In the genomic region with DNA sequence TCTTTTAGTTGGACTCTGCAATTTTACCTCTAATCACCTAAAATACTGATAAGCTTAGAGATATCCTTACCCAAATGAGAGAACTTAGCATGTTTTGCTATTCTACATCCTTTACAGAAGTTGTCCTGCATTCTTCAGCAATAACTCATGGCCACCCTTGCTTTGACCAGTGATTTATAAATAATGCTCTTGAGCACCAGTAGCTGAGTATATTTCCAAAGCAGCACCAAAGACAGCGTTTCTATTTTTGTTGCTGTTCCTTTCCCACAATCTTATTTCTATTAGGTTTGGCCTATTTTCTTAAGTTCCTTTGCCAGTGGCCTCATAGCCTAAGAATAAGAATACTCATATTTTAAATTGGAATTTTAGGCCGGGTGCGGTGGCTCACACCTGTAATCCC, we compare ENCODE assay signal across 22 cellular contexts. TPM values are rescaled to one million over a fixed set of nuclear protein-coding genes. Genes with fewer than 3 reads are reported as not detected.
A peak's percentile ranks its signal among the peaks of the same experiment; 100 is the strongest.
DNase-seq lines count a peak whose midpoint lies in the region; FAIRE-seq and TF ChIP-seq lines count a peak whose summit lies in the region.
"Had no signal": no experiment of that assay in that cellular context is flagged by ENCODE, and none has a peak within 500 bp of the region (broad histone marks: within the 10 kb centered on the region; RNA-seq: fewer than 3 reads in every experiment).

No MANE protein-coding gene starts in this region.

- intact Hi-C loops in testis (cut with DNase I; ENCODE audit: low total_unique reads) = no loop called here

- TF ChIP-seq POLR2A in testis (IDR thresholded peaks at IDR 0.05) (no peak), tibial nerve (IDR thresholded peaks at IDR 0.05) (no peak)

- peaks cover 35% of the 10 kb centered on the region for H3K36me3 Mint-ChIP-seq in chondrocyte (ENCODE audit: low read depth)
- peaks cover 44% of the 10 kb centered on the region for H3K36me3 Mint-ChIP-seq in activated naive CD4-positive, alpha-beta T cell treated with anti-CD3 and anti-CD28 coated beads, Interleukin-2, amount 10 ng/mL, durations not matched to agents 7 days and 5 days

- H3K27me3 ChIP-seq in testis = no peaks in the 10 kb centered on the region
- H3K27me3 ChIP-seq in BE2C = no peaks in the 10 kb centered on the region
- H3K27me3 ChIP-seq in tibial nerve = no peaks in the 10 kb centered on the region

- TF ChIP-seq CTCF in chondrocyte (IDR thresholded peaks at IDR 0.05) (no peak), testis (IDR thresholded peaks at IDR 0.05) (no peak), BE2C (IDR thresholded peaks at IDR 0.05; ENCODE audit: low read depth, low read length) (no peak), D721Med (IDR thresholded peaks at IDR 0.05; ENCODE audit: insufficient read depth, missing control alignments) (no peak), tibial nerve (IDR thresholded peaks at IDR 0.05) (no peak)

- H3K4me1 ChIP-seq in testis = no peaks in the 10 kb centered on the region
- H3K4me1 ChIP-seq in BE2C = no peaks in the 10 kb centered on the region
- peaks cover 0 to 14% (median 0%) of the 10 kb centered on the region in 4 donors for H3K4me1 ChIP-seq in tibial nerve

- no peaks in the 10 kb centered on the region for H3K9me3 Mint-ChIP-seq in chondrocyte (ENCODE audit: low read depth)
- H3K9me3 Mint-ChIP-seq in activated naive CD4-positive, alpha-beta T cell treated with anti-CD3 and anti-CD28 coated beads, Interleukin-2, amount 10 ng/mL, durations not matched to agents 7 days and 5 days = no peaks in the 10 kb centered on the region

- peak overlapping the region; percentile 19 for H3K4me3 Mint-ChIP-seq in chondrocyte (ENCODE audit: unreplicated experiment)
- H3K4me3 Mint-ChIP-seq in activated naive CD4-positive, alpha-beta T cell treated with anti-CD3 and anti-CD28 coated beads, Interleukin-2, amount 10 ng/mL, durations not matched to agents 7 days and 5 days = no peak overlapping the region

- H3K9me3 ChIP-seq in testis (no peaks in the 10 kb centered on the region), BE2C (no peaks in the 10 kb centered on the region), tibial nerve (no peaks in the 10 kb centered on the region)

- H3K4me3 ChIP-seq in testis (no peak overlapping the region), BE2C (ENCODE audit: low read depth, low read length) (no peak overlapping the region), tibial nerve (no peak overlapping the region)
- H3K4me3 ChIP-seq: GM12878 had no signal

- peak overlapping the region; percentile 33 to 79 for H3K27ac ChIP-seq in testis
- H3K27ac ChIP-seq in tibial nerve = peak overlapping the region in 1 of 4 donors; percentile 48

- CTCF ChIA-PET in activated naive CD4-positive, alpha-beta T cell treated with anti-CD3 and anti-CD28 coated beads, Interleukin-2, amount 10 ng/mL, durations not matched to agents 7 days and 5 days (lab: Charles Lee) = interaction anchor here (0.5 to 0.7 kb wide), 2 partner anchors 17 to 24 kb away, joined by 3 to 4 read pairs; no protein-coding TSS in a partner anchor

- WGBS in testis, 2 donors = 61 to 75% methylated on average over 3 of the region's 3 CpGs
- WGBS in tibial nerve, 2 donors = 87 to 89% methylated on average over 3 of the region's 3 CpGs

- no peak for TF ChIP-seq EP300 in tibial nerve (IDR thresholded peaks at IDR 0.05)

- DNase-seq in EL = peak; percentile 23
- DNase-seq in M059J (ENCODE audit: low read depth) = peak; percentile 23
- no peak for DNase-seq in chondrocyte (ENCODE audit: low spot score)
- DNase-seq in testis = no peak
- no peak for DNase-seq in BE2C
- DNase-seq in activated naive CD4-positive, alpha-beta T cell treated with anti-CD3 and anti-CD28 coated beads, Interleukin-2, amount 10 ng/mL, durations not matched to agents 7 days and 5 days = no peak
- no peak for DNase-seq in D721Med (ENCODE audit: insufficient read length, low spot score)
- no peak for DNase-seq in tibial nerve (ENCODE audit: low spot score in 2 of 2)
- DNase-seq: AML-193, DMS 273 treated with DMSO at 0.1 percent for 48 hours, GOT3, KBM-7, NCI-H1105 treated with DMSO at 0.1 percent for 48 hours, NCI-H187, NCI-H2107, NCI-H226, NCI-H524, NCI-H82, PC-3, RPMI8226, SIG-M5 had no signal

- peak overlapping the region; percentile 90 for H3K27ac Mint-ChIP-seq in chondrocyte (ENCODE audit: unreplicated experiment)
- H3K27ac Mint-ChIP-seq in activated naive CD4-positive, alpha-beta T cell treated with anti-CD3 and anti-CD28 coated beads, Interleukin-2, amount 10 ng/mL, durations not matched to agents 7 days and 5 days = no peak overlapping the region

- H3K4me1 Mint-ChIP-seq in chondrocyte (ENCODE audit: low read depth) = peaks cover 27% of the 10 kb centered on the region
- H3K4me1 Mint-ChIP-seq in activated naive CD4-positive, alpha-beta T cell treated with anti-CD3 and anti-CD28 coated beads, Interleukin-2, amount 10 ng/mL, durations not matched to agents 7 days and 5 days = no peaks in the 10 kb centered on the region

- H3K27me3 Mint-ChIP-seq in chondrocyte (ENCODE audit: low read depth) = no peaks in the 10 kb centered on the region
- no peaks in the 10 kb centered on the region for H3K27me3 Mint-ChIP-seq in activated naive CD4-positive, alpha-beta T cell treated with anti-CD3 and anti-CD28 coated beads, Interleukin-2, amount 10 ng/mL, durations not matched to agents 7 days and 5 days

- no peak for FAIRE-seq in D721Med (lab: Jason Lieb, UNC)
- FAIRE-seq: GM12878 had no signal

- H3K36me3 ChIP-seq in testis (ENCODE audit: low read depth, missing control alignments) (no peaks in the 10 kb centered on the region), BE2C (peaks cover 64% of the 10 kb centered on the region), tibial nerve (peaks cover 7 to 93% (median 21%) of the 10 kb centered on the region in 3 donors)

RNA-seq across cellular contexts. Expression of a gene that starts 15.0 kb away (rescaled TPM):
- total RNA-seq in M059J (2014; rRNA removed; shearing (Covaris generic)) = 252 and 349 TPM in 2 replicates
- total RNA-seq in chondrocyte (103 to 110 TPM (median 104 TPM) in 3 replicates), testis (100 to 1,000 TPM in 1 of 2 donors, 10 to 100 TPM in 1; 91.8 to 120 TPM), tibial nerve (100 to 1,000 TPM in 3 of 4 donors, 10 to 100 TPM in 1; 92.2 to 151 (median 118) TPM)
- polyA plus RNA-seq in testis (ENCODE audit: insufficient read depth, low read depth, low replicate concordance) = 117 TPM
- 141 TPM for polyA plus RNA-seq in BE2C (2012; ENCODE audit: insufficient read depth, insufficient read length, low read depth)

RNA-seq across cellular contexts. Expression of a gene that starts 33.9 kb away (rescaled TPM):
- 566 and 713 TPM in 2 replicates for total RNA-seq in M059J (2014; rRNA removed; shearing (Covaris generic))
- total RNA-seq in chondrocyte = 120 to 134 TPM (median 130 TPM) in 3 replicates
- total RNA-seq in testis = 10 to 100 TPM; 50.5 to 64.9 TPM
- polyA plus RNA-seq in testis (ENCODE audit: insufficient read depth, low read depth, low replicate concordance) = 64.6 TPM
- 38.0 TPM for polyA plus RNA-seq in BE2C (2012; ENCODE audit: insufficient read depth, insufficient read length, low read depth)
- total RNA-seq in tibial nerve = 100 to 1,000 TPM; 178 to 337 (median 306) TPM

Comparison
In these comparisons a context has a peak if more than half of its experiments do, and no peak if none do; other contexts are left out.
1. DNase-seq: peak in EL (single experiment) and M059J (single experiment); none in chondrocyte (single experiment), testis (single experiment), BE2C (single experiment), activated naive CD4-positive, alpha-beta T cell treated with anti-CD3 and anti-CD28 coated beads, Interleukin-2, amount 10 ng/mL, durations not matched to agents 7 days and 5 days (single experiment), D721Med (single experiment) and tibial nerve (0 of 2).